ENCODE assay signal across 12 cellular contexts in the genomic region with DNA sequence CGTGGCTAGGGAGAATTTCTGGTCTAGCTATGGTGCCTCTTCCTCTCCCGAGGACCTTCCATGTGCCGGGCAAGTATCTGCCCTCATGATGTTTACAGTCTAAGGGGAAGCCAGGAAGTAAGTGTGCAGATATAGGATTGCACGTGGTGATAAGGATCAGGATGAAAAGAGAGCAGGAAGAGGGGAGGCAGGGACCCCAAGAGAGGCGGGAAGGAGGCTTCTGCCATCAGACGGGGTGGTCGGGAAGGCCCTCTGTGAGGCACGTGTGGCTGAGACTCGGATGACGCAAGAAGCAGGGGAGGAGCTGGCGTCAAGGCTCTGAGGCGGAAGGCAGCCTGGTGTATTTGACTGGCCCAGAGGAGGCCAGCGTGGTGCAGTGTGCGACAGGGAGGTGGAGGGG. TPM values are rescaled to one million over a fixed set of nuclear protein-coding genes. Genes with fewer than 3 reads are reported as not detected.
DNase-seq lines count a peak whose midpoint lies in the region; ATAC-seq and TF ChIP-seq lines count a peak whose summit lies in the region.
"Had no signal": no experiment of that assay in that cellular context is flagged by ENCODE, and none has a peak within 500 bp of the region (broad histone marks: within the 10 kb centered on the region; RNA-seq: fewer than 3 reads in every experiment).

No MANE protein-coding gene starts in this region.

- H3K27ac Mint-ChIP-seq in activated CD4-positive, alpha-beta T cell treated with anti-CD3 and anti-CD28 coated beads, Interleukin-2, amount 10 ng/mL, durations not matched to agents 24 days and 14 days: no peak overlapping the region
- no peak overlapping the region for H3K27ac Mint-ChIP-seq in osteocyte (ENCODE audit: unreplicated experiment)

- H3K27me3 ChIP-seq in MM.1S (replicated peaks; ENCODE audit: insufficient read depth, low read length) (0 out of 2 replicates have a peak, but pooled peaks cover 11% of the 10 kb centered on the region), neuron (ENCODE audit: insufficient read depth, low read length) (peaks cover 7% of the 10 kb centered on the region)

- H3K9me2 ChIP-seq in MM.1S (replicated peaks; ENCODE audit: insufficient read depth, low read length): no peaks in the 10 kb centered on the region

- no peak for DNase-seq in activated CD4-positive, alpha-beta T cell treated with anti-CD3 and anti-CD28 coated beads, Interleukin-2, amount 10 ng/mL, durations not matched to agents 24 days and 14 days
- DNase-seq in activated CD4-positive, alpha-beta T cell treated with anti-CD3 and anti-CD28 coated beads, Interleukin-2, amount 50 U/mL, for 1 hour: no peak
- DNase-seq in MM.1S: no peak
- no peak for DNase-seq in caudate nucleus (lab: John Stamatoyannopoulos, UW)
- no peak for DNase-seq in osteocyte (ENCODE audit: extremely low spot score, unreplicated experiment)
- DNase-seq in NCI-H2196 (lab: John Stamatoyannopoulos, UW; ENCODE audit: unreplicated experiment): no peak
- DNase-seq: mammary epithelial cell, NCI-H1417 treated with DMSO at 0.1 percent for 48 hours, NCI-H526 treated with DMSO at 0.1 percent for 48 hours, WERI-Rb-1 had no signal

- H4K20me1 ChIP-seq in MM.1S (ENCODE audit: insufficient read depth, low read length): no peaks in the 10 kb centered on the region

- H3K36me3 ChIP-seq in MM.1S (replicated peaks; ENCODE audit: insufficient read depth, low read length) (no peaks in the 10 kb centered on the region), neuron (ENCODE audit: insufficient read depth, low read length) (no peaks in the 10 kb centered on the region)
- H3K36me3 ChIP-seq: WERI-Rb-1 had no signal

- no peak overlapping the region for H2AFZ ChIP-seq in MM.1S (ENCODE audit: low read length)
- H2AFZ ChIP-seq in neuron (ENCODE audit: low read depth, low read length): no peak overlapping the region

- peak overlapping the region; percentile 92 for H3K4me2 ChIP-seq in MM.1S (ENCODE audit: low read depth, low read length)

- no peak overlapping the region for H3K4me3 ChIP-seq in MM.1S (ENCODE audit: low read length)
- H3K4me3 ChIP-seq in neuron (ENCODE audit: low read length): peak overlapping the region; percentile 46

- H3K4me1 ChIP-seq in MM.1S (ENCODE audit: low read length) (peaks cover 39% of the 10 kb centered on the region), neuron (ENCODE audit: insufficient read depth, low read length) (peaks cover 34% of the 10 kb centered on the region)

- H3K36me3 Mint-ChIP-seq in activated CD4-positive, alpha-beta T cell treated with anti-CD3 and anti-CD28 coated beads, Interleukin-2, amount 10 ng/mL, durations not matched to agents 24 days and 14 days (ENCODE audit: low read depth): no peaks in the 10 kb centered on the region
- no peaks in the 10 kb centered on the region for H3K36me3 Mint-ChIP-seq in osteocyte (ENCODE audit: unreplicated experiment)

- intact Hi-C loops in activated CD4-positive, alpha-beta T cell treated with anti-CD3 and anti-CD28 coated beads, Interleukin-2, amount 10 ng/mL, durations not matched to agents 24 days and 14 days (cut with micrococcal nuclease): loop anchor here (2.0 kb wide), 1 partner anchor 59 kb away; no protein-coding TSS in a partner anchor

- peaks cover 9% of the 10 kb centered on the region for H3F3A ChIP-seq in MM.1S (ENCODE audit: insufficient read depth, low read length)

- ATAC-seq in HG03460 (IDR thresholded peaks at IDR 0.05; ENCODE audit: unreplicated experiment): no peak

- peak overlapping the region; percentile 83 for H3K4me3 Mint-ChIP-seq in activated CD4-positive, alpha-beta T cell treated with anti-CD3 and anti-CD28 coated beads, Interleukin-2, amount 10 ng/mL, durations not matched to agents 24 days and 14 days
- H3K4me3 Mint-ChIP-seq in osteocyte (ENCODE audit: unreplicated experiment): no peak overlapping the region

- no peak overlapping the region for H3K9ac ChIP-seq in MM.1S (ENCODE audit: low read length)

- peaks cover 35% of the 10 kb centered on the region for H3K4me1 Mint-ChIP-seq in activated CD4-positive, alpha-beta T cell treated with anti-CD3 and anti-CD28 coated beads, Interleukin-2, amount 10 ng/mL, durations not matched to agents 24 days and 14 days
- H3K4me1 Mint-ChIP-seq in osteocyte (ENCODE audit: unreplicated experiment): peaks cover 11% of the 10 kb centered on the region

- no peak overlapping the region for H3K27ac ChIP-seq in MM.1S (ENCODE audit: low read length)
- H3K27ac ChIP-seq in caudate nucleus (ENCODE audit: low read depth, low read length): peak overlapping the region; percentile 31
- H3K27ac ChIP-seq: WERI-Rb-1 had no signal

- TF ChIP-seq CTCF in MM.1S (IDR thresholded peaks at IDR 0.05; ENCODE audit: low read length): no peak
- no peak for TF ChIP-seq CTCF in osteocyte (IDR thresholded peaks at IDR 0.05)

- peaks cover 15% of the 10 kb centered on the region for H3K79me2 ChIP-seq in MM.1S (ENCODE audit: low read length)

- no peaks in the 10 kb centered on the region for H3K9me3 ChIP-seq in MM.1S (replicated peaks; ENCODE audit: insufficient read depth, low read length)
- no peaks in the 10 kb centered on the region for H3K9me3 ChIP-seq in neuron (ENCODE audit: low read length)

- no peaks in the 10 kb centered on the region for H3K9me3 Mint-ChIP-seq in activated CD4-positive, alpha-beta T cell treated with anti-CD3 and anti-CD28 coated beads, Interleukin-2, amount 10 ng/mL, durations not matched to agents 24 days and 14 days
- H3K9me3 Mint-ChIP-seq in osteocyte (ENCODE audit: unreplicated experiment): no peaks in the 10 kb centered on the region

- H3K27me3 Mint-ChIP-seq in activated CD4-positive, alpha-beta T cell treated with anti-CD3 and anti-CD28 coated beads, Interleukin-2, amount 10 ng/mL, durations not matched to agents 24 days and 14 days: peaks cover 38% of the 10 kb centered on the region
- H3K27me3 Mint-ChIP-seq in osteocyte (ENCODE audit: unreplicated experiment): peaks cover 44% of the 10 kb centered on the region

RNA-seq across cellular contexts. Expression of a gene that starts 0.7 kb away (rescaled TPM):
- 22.5 TPM in 2 replicates for total RNA-seq in activated CD4-positive, alpha-beta T cell treated with anti-CD3 and anti-CD28 coated beads, Interleukin-2, amount 10 ng/mL, durations not matched to agents 24 days and 14 days
- total RNA-seq in osteocyte: 37.9 and 38.7 TPM in 2 replicates
